In genomic region chr1:109898842-109899241, GRCh38 we compare ENCODE assay signal across 1 cellular context.
TF ChIP-seq lines count a peak whose summit lies in the region.

No MANE protein-coding gene starts in this region.

TF ChIP-seq in endothelial cell of umbilical vein, 7 proteins besides CTCF, POLR2A, EP300 and RAD21:
- TF ChIP-seq GATA2 (IDR thresholded peaks at IDR 0.05; ENCODE audit: insufficient read depth, insufficient read length, low read depth, low read length) (no peak), FOS (IDR thresholded peaks at IDR 0.05; ENCODE audit: borderline replicate concordance, insufficient read depth, low read length) (no peak), EZH2 (IDR thresholded peaks at IDR 0.05; ENCODE audit: borderline replicate concordance, low read depth, low read length, severe bottlenecking) (no peak), MYC (IDR thresholded peaks at IDR 0.05; ENCODE audit: low read depth, low read length) (no peak), POLR2AphosphoS5 (IDR thresholded peaks at IDR 0.05; ENCODE audit: insufficient read depth, low read depth, low read length) (no peak), JUN (IDR thresholded peaks at IDR 0.05; ENCODE audit: borderline replicate concordance, insufficient read depth, insufficient read length, low read depth) (no peak), MAX (IDR thresholded peaks at IDR 0.05; ENCODE audit: insufficient read depth, insufficient read length) (no peak)
